7 cellular contexts compared by ENCODE assay signal in genomic region chr2:145511946-145512345, GRCh38.
"Had no signal": no experiment of that assay in that cellular context is flagged by ENCODE, and none has a peak within 500 bp of the region (broad histone marks: within the 10 kb centered on the region; RNA-seq: fewer than 3 reads in every experiment).

No MANE protein-coding gene starts in this region.

- DNase-seq: GM23248, GOT3, H9, HCEC 1CT, KG1 had no signal

- H3K36me3 Mint-ChIP-seq: IgD-negative memory B cell had no signal

- H3K4me3 ChIP-seq: GM23248 had no signal

- H3K27me3 Mint-ChIP-seq: IgD-negative memory B cell had no signal

- H3K27ac ChIP-seq: GM23248 had no signal

- H3K27ac Mint-ChIP-seq: H9, IgD-negative memory B cell had no signal

- FAIRE-seq: HepG2 had no signal

- ATAC-seq: HepG2 had no signal

- H3K9me3 Mint-ChIP-seq: H9, IgD-negative memory B cell had no signal

- H3K9ac ChIP-seq: GM23248 had no signal

- H2AFZ ChIP-seq: GM23248 had no signal

- H3K4me1 Mint-ChIP-seq: H9, IgD-negative memory B cell had no signal

- H3K4me3 Mint-ChIP-seq: H9, IgD-negative memory B cell had no signal
